ENCODE assay signal across 8 cellular contexts in genomic region chr9:26856413-26857032, GRCh38. TPM values are rescaled to one million over a fixed set of nuclear protein-coding genes. Genes with fewer than 3 reads are reported as not detected.
DNase-seq lines count a peak whose midpoint lies in the region; ATAC-seq and TF ChIP-seq lines count a peak whose summit lies in the region.

No MANE protein-coding gene starts in this region.

- H3K27me3 ChIP-seq in Caco-2 (replicated peaks; ENCODE audit: control insufficient read depth, insufficient read depth, low read length) (no peaks in the 10 kb centered on the region), kidney epithelial cell (ENCODE audit: control insufficient read depth, insufficient read depth, low read length) (no peaks in the 10 kb centered on the region)

- no peaks in the 10 kb centered on the region for H3K9me3 ChIP-seq in Caco-2

- no peaks in the 10 kb centered on the region for H3K36me3 Mint-ChIP-seq in Caco-2 (ENCODE audit: insufficient read depth, unreplicated experiment)
- H3K36me3 Mint-ChIP-seq in activated CD8-positive, alpha-beta T cell treated with anti-CD3 and anti-CD28 coated beads for 36 hours (ENCODE audit: low read depth) = peaks cover 20% of the 10 kb centered on the region

- no peaks in the 10 kb centered on the region for H3K9me3 Mint-ChIP-seq in Caco-2 (ENCODE audit: unreplicated experiment)
- peaks cover 2% of the 10 kb centered on the region for H3K9me3 Mint-ChIP-seq in activated CD8-positive, alpha-beta T cell treated with anti-CD3 and anti-CD28 coated beads for 36 hours

- H3K4me1 ChIP-seq in Caco-2 = no peaks in the 10 kb centered on the region

- H3K4me3 Mint-ChIP-seq in Caco-2 (ENCODE audit: unreplicated experiment) = no peak overlapping the region
- H3K4me3 Mint-ChIP-seq in activated CD8-positive, alpha-beta T cell treated with anti-CD3 and anti-CD28 coated beads for 36 hours = no peak overlapping the region

- TF ChIP-seq CTCF in Caco-2 (IDR thresholded peaks at IDR 0.05; ENCODE audit: insufficient read depth in 1 of 2, low read depth in 1 of 2, low read length in 1 of 2, severe bottlenecking in 1 of 2, unreplicated experiment in 1 of 2) = peak; percentile 18 to 21
- TF ChIP-seq CTCF in activated CD8-positive, alpha-beta T cell treated with anti-CD3 and anti-CD28 coated beads for 36 hours (IDR thresholded peaks at IDR 0.05) = peak; percentile 51
- TF ChIP-seq CTCF in kidney epithelial cell (IDR thresholded peaks at IDR 0.05; ENCODE audit: insufficient read depth, low read length, poor library complexity, severe bottlenecking) = peak; percentile 58

- CTCF ChIA-PET in Caco-2 (lab: Charles Lee) = no interaction called here
- CTCF ChIA-PET in activated CD8-positive, alpha-beta T cell treated with anti-CD3 and anti-CD28 coated beads for 36 hours (lab: Charles Lee) = interaction anchor here (0.6 to 1.3 kb wide), 4 partner anchors 16 to 107 kb away, joined by 3 read pairs; no protein-coding TSS in a partner anchor

- H3K36me3 ChIP-seq in Caco-2 (ENCODE audit: control insufficient read depth, insufficient read depth, low read length) = no peaks in the 10 kb centered on the region
- no peaks in the 10 kb centered on the region for H3K36me3 ChIP-seq in kidney epithelial cell (ENCODE audit: control insufficient read depth, insufficient read depth, low read length)

- no peaks in the 10 kb centered on the region for H3K27me3 Mint-ChIP-seq in Caco-2 (ENCODE audit: insufficient read depth, unreplicated experiment)
- no peaks in the 10 kb centered on the region for H3K27me3 Mint-ChIP-seq in activated CD8-positive, alpha-beta T cell treated with anti-CD3 and anti-CD28 coated beads for 36 hours

- H3K27ac Mint-ChIP-seq in Caco-2 (ENCODE audit: unreplicated experiment) = no peak overlapping the region
- H3K27ac Mint-ChIP-seq in activated CD8-positive, alpha-beta T cell treated with anti-CD3 and anti-CD28 coated beads for 36 hours = no peak overlapping the region

- ATAC-seq in GM18858 (IDR thresholded peaks at IDR 0.05; ENCODE audit: unreplicated experiment) (peak; percentile 81), HG03103 (IDR thresholded peaks at IDR 0.05; ENCODE audit: low read depth, unreplicated experiment) (peak; percentile 85), GM19397 (IDR thresholded peaks at IDR 0.05; ENCODE audit: unreplicated experiment) (no peak), HG03045 (IDR thresholded peaks at IDR 0.05; ENCODE audit: unreplicated experiment) (no peak)
- ATAC-seq in activated CD8-positive, alpha-beta T cell treated with anti-CD3 and anti-CD28 coated beads for 36 hours = peak; percentile 53

- no TSS peak for BruUV-seq in Caco-2 (replicated peaks; lab: Mats Ljungman, UMichigan)

- H3K4me1 Mint-ChIP-seq in Caco-2 (ENCODE audit: low read depth, unreplicated experiment) = no peaks in the 10 kb centered on the region
- peaks cover 2% of the 10 kb centered on the region for H3K4me1 Mint-ChIP-seq in activated CD8-positive, alpha-beta T cell treated with anti-CD3 and anti-CD28 coated beads for 36 hours (ENCODE audit: low read depth)

- intact Hi-C loops in Caco-2 (cut with micrococcal nuclease; ENCODE audit: unreplicated experiment) = loop anchor here (1.0 kb wide), 1 partner anchor 112 kb away; no protein-coding TSS in a partner anchor
- intact Hi-C loops in activated CD8-positive, alpha-beta T cell treated with anti-CD3 and anti-CD28 coated beads for 36 hours (cut with micrococcal nuclease) = no loop called here

- POLR2A ChIA-PET in Caco-2 (lab: Charles Lee) = no interaction called here
- POLR2A ChIA-PET in activated CD8-positive, alpha-beta T cell treated with anti-CD3 and anti-CD28 coated beads for 36 hours (lab: Charles Lee) = no interaction called here

- H3K4me3 ChIP-seq in Caco-2 (ENCODE audit: low read depth, low read length) (no peak overlapping the region), kidney epithelial cell (ENCODE audit: low read depth, low read length) (no peak overlapping the region)

- peak; percentile 12 to 29 for DNase-seq in Caco-2
- peak; percentile 4 for DNase-seq in NCI-H2107 (lab: John Stamatoyannopoulos, UW)
- DNase-seq in activated CD8-positive, alpha-beta T cell treated with anti-CD3 and anti-CD28 coated beads for 36 hours = peak; percentile 48
- peak; percentile 18 for DNase-seq in kidney epithelial cell (ENCODE audit: low read depth)

RNA-seq across cellular contexts. Expression of gene CAAP1, which starts 36.1 kb away (rescaled TPM):
- total RNA-seq in Caco-2 (2022) (7.0 and 9.2 TPM in 2 replicates), kidney epithelial cell (26.3 and 33.4 TPM in 2 replicates)
- total RNA-seq in activated CD8-positive, alpha-beta T cell treated with anti-CD3 and anti-CD28 coated beads for 36 hours = 10 to 100 TPM; 16.8 to 19.0 TPM

Comparison
In these comparisons a context has a peak if more than half of its experiments do, and no peak if none do; other contexts are left out.
1. ATAC-seq: peak in GM18858 (single experiment), HG03103 (single experiment) and activated CD8-positive, alpha-beta T cell treated with anti-CD3 and anti-CD28 coated beads for 36 hours (single experiment); none in GM19397 (single experiment) and HG03045 (single experiment).
2. Peak in every context shown above with its lines, with median percentiles within 50 percentile points of each other: DNase-seq and CTCF ChIP-seq.